In the genomic region with DNA sequence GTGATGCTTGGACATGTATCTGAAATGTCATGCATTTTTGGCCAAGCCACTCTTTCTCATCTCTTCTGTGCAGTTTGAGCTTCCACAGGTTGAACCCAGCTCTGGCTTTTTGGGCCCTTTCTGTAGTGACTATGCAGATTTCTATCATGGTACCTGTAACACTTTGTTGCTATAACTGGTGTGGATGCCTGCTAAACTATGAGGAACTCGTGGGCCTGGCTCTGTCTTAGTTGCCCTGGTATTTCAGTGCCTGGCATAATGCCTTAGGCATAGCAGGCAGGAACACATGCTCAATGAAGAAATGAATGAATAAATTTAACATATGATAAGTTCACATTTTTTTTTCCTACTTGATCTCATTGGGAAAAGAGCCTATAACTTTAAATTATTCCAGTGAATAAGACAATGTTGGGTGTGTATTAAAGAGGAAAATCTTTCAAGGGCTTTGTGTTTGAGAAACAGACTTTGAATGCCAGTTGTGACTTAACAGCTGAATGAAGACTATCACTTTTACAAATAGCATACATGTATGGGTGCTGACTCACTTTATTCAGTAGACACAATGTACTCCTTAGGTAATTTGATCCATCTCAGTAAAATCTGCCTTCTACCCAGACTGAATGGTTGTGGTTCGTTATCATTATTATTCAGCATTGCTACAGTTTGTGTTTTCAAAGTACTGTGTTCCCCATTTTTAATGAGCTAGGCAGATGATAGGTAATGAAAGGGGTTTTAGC, we compare ENCODE assay signal across 12 cellular contexts.
DNase-seq lines count a peak whose midpoint lies in the region; ATAC-seq and TF ChIP-seq lines count a peak whose summit lies in the region.
"Had no signal": no experiment of that assay in that cellular context is flagged by ENCODE, and none has a peak within 500 bp of the region (broad histone marks: within the 10 kb centered on the region; RNA-seq: fewer than 3 reads in every experiment).

No MANE protein-coding gene starts in this region.

- DNase-seq in Right ventricle myocardium superior (no peak), cardiac septum (ENCODE audit: low spot score) (no peak), WTC11 (ENCODE audit: low spot score) (no peak), glomerular visceral epithelial cell (ENCODE audit: extremely low spot score) (peak; percentile 57), type B pancreatic cell (ENCODE audit: extremely low spot score, unreplicated experiment) (no peak), NOMO-1 (lab: John Stamatoyannopoulos, UW; ENCODE audit: unreplicated experiment in 2 of 2) (no peak)
- DNase-seq: BE2C, NCI-H1417, nucleus accumbens, SHP77 had no signal

- peaks cover 49% of the 10 kb centered on the region for H3K36me3 Mint-ChIP-seq in WTC11
- peaks cover 12% of the 10 kb centered on the region for H3K36me3 Mint-ChIP-seq in type B pancreatic cell

- TF ChIP-seq CTCF in WTC11 (IDR thresholded peaks at IDR 0.05) (no peak), type B pancreatic cell (conservative IDR thresholded peaks at IDR 0.05) (no peak)

- H3K4me3 Mint-ChIP-seq in WTC11 (no peak overlapping the region), type B pancreatic cell (no peak overlapping the region)

- peaks cover 37% of the 10 kb centered on the region for H3K9me3 Mint-ChIP-seq in WTC11
- H3K9me3 Mint-ChIP-seq in type B pancreatic cell, result peaks cover 8% of the 10 kb centered on the region

- intact Hi-C loops in Right ventricle myocardium superior (cut with DNase I), result no loop called here
- intact Hi-C loops in cardiac septum (cut with DNase I), result no loop called here

- CTCF ChIA-PET in WTC11 (lab: Charles Lee), result interaction anchor here (0.7 to 2.0 kb wide), 2 partner anchors 70 to 119 kb away, joined by 3 to 5 read pairs; no protein-coding TSS in a partner anchor

- peaks cover 11% of the 10 kb centered on the region for H3K4me1 Mint-ChIP-seq in WTC11
- peaks cover 6% of the 10 kb centered on the region for H3K4me1 Mint-ChIP-seq in type B pancreatic cell (ENCODE audit: unreplicated experiment)

- POLR2A ChIA-PET in WTC11 (lab: Charles Lee), result interaction anchor here (0.7 kb wide), 1 partner anchor 308 kb away, joined by 4 read pairs; no protein-coding TSS in a partner anchor

- ATAC-seq in Right ventricle myocardium superior (ENCODE audit: poor library complexity) (peak; percentile 65), WTC11 (no peak), HG03175 (IDR thresholded peaks at IDR 0.05; ENCODE audit: unreplicated experiment) (no peak), HG03439 (IDR thresholded peaks at IDR 0.05; ENCODE audit: unreplicated experiment) (no peak)

- H3K27me3 Mint-ChIP-seq in WTC11 (ENCODE audit: low read depth) (no peaks in the 10 kb centered on the region), type B pancreatic cell (no peaks in the 10 kb centered on the region)

- H3K27ac Mint-ChIP-seq in WTC11, result peak overlapping the region; percentile 23; the same call in 1 of the 2 replicates
- peak overlapping the region; percentile 50 for H3K27ac Mint-ChIP-seq in type B pancreatic cell

TF ChIP-seq in WTC11, 78 proteins besides CTCF, POLR2A, EP300 and RAD21:
- TF ChIP-seq, protein P1, sequence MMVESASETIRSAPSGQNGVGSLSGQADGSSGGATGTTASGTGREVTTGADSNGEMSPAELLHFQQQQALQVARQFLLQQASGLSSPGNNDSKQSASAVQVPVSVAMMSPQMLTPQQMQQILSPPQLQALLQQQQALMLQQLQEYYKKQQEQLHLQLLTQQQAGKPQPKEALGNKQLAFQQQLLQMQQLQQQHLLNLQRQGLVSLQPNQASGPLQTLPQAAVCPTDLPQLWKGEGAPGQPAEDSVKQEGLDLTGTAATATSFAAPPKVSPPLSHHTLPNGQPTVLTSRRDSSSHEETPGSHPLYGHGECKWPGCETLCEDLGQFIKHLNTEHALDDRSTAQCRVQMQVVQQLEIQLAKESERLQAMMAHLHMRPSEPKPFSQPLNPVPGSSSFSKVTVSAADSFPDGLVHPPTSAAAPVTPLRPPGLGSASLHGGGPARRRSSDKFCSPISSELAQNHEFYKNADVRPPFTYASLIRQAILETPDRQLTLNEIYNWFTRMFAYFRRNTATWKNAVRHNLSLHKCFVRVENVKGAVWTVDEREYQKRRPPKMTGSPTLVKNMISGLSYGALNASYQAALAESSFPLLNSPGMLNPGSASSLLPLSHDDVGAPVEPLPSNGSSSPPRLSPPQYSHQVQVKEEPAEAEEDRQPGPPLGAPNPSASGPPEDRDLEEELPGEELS (CRISPR knock-in tag; IDR thresholded peaks at IDR 0.05), result no peak
- TF ChIP-seq MYBL2 (CRISPR knock-in tag; IDR thresholded peaks at IDR 0.05), result no peak
- TF ChIP-seq, protein P2, sequence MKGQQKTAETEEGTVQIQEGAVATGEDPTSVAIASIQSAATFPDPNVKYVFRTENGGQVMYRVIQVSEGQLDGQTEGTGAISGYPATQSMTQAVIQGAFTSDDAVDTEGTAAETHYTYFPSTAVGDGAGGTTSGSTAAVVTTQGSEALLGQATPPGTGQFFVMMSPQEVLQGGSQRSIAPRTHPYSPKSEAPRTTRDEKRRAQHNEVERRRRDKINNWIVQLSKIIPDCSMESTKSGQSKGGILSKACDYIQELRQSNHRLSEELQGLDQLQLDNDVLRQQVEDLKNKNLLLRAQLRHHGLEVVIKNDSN (CRISPR knock-in tag; IDR thresholded peaks at IDR 0.05), result no peak
- TF ChIP-seq, protein P3, sequence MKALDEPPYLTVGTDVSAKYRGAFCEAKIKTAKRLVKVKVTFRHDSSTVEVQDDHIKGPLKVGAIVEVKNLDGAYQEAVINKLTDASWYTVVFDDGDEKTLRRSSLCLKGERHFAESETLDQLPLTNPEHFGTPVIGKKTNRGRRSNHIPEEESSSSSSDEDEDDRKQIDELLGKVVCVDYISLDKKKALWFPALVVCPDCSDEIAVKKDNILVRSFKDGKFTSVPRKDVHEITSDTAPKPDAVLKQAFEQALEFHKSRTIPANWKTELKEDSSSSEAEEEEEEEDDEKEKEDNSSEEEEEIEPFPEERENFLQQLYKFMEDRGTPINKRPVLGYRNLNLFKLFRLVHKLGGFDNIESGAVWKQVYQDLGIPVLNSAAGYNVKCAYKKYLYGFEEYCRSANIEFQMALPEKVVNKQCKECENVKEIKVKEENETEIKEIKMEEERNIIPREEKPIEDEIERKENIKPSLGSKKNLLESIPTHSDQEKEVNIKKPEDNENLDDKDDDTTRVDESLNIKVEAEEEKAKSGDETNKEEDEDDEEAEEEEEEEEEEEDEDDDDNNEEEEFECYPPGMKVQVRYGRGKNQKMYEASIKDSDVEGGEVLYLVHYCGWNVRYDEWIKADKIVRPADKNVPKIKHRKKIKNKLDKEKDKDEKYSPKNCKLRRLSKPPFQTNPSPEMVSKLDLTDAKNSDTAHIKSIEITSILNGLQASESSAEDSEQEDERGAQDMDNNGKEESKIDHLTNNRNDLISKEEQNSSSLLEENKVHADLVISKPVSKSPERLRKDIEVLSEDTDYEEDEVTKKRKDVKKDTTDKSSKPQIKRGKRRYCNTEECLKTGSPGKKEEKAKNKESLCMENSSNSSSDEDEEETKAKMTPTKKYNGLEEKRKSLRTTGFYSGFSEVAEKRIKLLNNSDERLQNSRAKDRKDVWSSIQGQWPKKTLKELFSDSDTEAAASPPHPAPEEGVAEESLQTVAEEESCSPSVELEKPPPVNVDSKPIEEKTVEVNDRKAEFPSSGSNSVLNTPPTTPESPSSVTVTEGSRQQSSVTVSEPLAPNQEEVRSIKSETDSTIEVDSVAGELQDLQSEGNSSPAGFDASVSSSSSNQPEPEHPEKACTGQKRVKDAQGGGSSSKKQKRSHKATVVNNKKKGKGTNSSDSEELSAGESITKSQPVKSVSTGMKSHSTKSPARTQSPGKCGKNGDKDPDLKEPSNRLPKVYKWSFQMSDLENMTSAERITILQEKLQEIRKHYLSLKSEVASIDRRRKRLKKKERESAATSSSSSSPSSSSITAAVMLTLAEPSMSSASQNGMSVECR (CRISPR knock-in tag; IDR thresholded peaks at IDR 0.05; ENCODE audit: borderline replicate concordance), result no peak
- TF ChIP-seq SMAD3 (CRISPR knock-in tag; IDR thresholded peaks at IDR 0.05; ENCODE audit: borderline replicate concordance), result no peak
